Comparison of ENCODE assay signal across 8 cellular contexts in the genomic region with DNA sequence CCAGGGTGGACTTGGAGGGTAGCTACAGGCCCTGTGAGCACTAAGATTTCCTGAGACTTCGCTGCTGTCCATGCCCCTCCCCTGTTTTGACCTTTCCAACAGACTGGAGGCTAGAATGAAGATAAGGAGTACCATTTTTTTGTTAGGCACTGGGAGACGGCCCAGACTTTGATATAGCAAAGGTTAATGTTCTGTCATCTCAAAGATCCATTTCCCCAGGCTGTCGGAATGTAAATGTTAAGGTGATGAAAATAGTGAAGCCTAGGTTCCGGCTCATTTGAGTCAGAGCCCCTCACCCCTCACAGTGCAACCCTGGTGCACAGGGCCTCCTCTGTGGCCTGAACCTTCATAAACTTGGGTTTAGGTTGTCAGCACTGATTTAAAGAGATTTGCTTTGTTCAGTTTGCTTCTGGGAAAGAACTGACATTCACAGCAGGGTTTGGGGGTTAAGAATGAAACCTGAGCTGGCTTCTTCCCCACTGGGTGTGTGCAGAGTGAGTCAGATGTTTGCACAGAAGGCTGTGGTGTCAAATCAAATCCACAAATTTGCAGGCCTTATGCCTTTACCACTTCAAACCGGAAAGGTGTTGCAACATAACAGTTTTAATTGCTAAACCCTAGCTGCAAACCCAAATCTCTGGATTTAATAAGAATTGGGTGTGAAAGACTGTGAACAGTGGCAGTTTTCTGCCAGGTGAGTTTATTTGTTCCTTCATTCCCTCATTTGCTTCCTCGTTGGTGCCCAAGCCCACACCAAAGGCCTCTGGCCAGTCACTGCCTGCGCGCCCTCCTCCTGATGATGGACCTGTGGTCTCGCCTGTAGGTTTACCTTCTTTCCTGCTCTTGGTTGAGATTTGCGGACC. TPM values are rescaled to one million over a fixed set of nuclear protein-coding genes. Genes with fewer than 3 reads are reported as not detected.
DNase-seq lines count a peak whose midpoint lies in the region; ATAC-seq and TF ChIP-seq lines count a peak whose summit lies in the region.

No MANE protein-coding gene starts in this region.

- no peaks in the 10 kb centered on the region for H4K20me1 ChIP-seq in hepatocyte (ENCODE audit: insufficient read depth, poor library complexity, severe bottlenecking)

- peak overlapping the region; percentile 73 to 81 (median 79) for H3K27ac Mint-ChIP-seq in CD4-positive, CD25-positive, alpha-beta regulatory T cell
- peak overlapping the region; percentile 93 for H3K27ac Mint-ChIP-seq in activated naive CD4-positive, alpha-beta T cell treated with anti-CD3 and anti-CD28 coated beads, Interleukin-2, amount 10 ng/mL, durations not matched to agents 7 days and 5 days

- CTCF ChIA-PET in activated naive CD4-positive, alpha-beta T cell treated with anti-CD3 and anti-CD28 coated beads, Interleukin-2, amount 10 ng/mL, durations not matched to agents 7 days and 5 days (lab: Charles Lee), result interaction anchor here (4.1 kb wide), 1 partner anchor 22 kb away, joined by 32 read pairs; the partner anchor contains the start of gene KCTD6

- H3K9me2 ChIP-seq in hepatocyte (replicated peaks; ENCODE audit: insufficient read depth), result no peaks in the 10 kb centered on the region

- H3K4me1 ChIP-seq in CD4-positive, CD25-positive, alpha-beta regulatory T cell (ENCODE audit: control insufficient read depth, insufficient read depth, low read length, poor library complexity, severe bottlenecking), result peaks cover 10% of the 10 kb centered on the region
- H3K4me1 ChIP-seq in hepatocyte (ENCODE audit: insufficient read depth) (peaks cover 27% of the 10 kb centered on the region), ovary (ENCODE audit: insufficient read depth) (no peaks in the 10 kb centered on the region)

- H3K9me3 Mint-ChIP-seq in CD4-positive, CD25-positive, alpha-beta regulatory T cell, result no peaks in the 10 kb centered on the region
- no peaks in the 10 kb centered on the region for H3K9me3 Mint-ChIP-seq in activated naive CD4-positive, alpha-beta T cell treated with anti-CD3 and anti-CD28 coated beads, Interleukin-2, amount 10 ng/mL, durations not matched to agents 7 days and 5 days

- intact Hi-C loops in ovary (cut with DNase I), result no loop called here

- H3K27me3 Mint-ChIP-seq in CD4-positive, CD25-positive, alpha-beta regulatory T cell, result no peaks in the 10 kb centered on the region
- no peaks in the 10 kb centered on the region for H3K27me3 Mint-ChIP-seq in activated naive CD4-positive, alpha-beta T cell treated with anti-CD3 and anti-CD28 coated beads, Interleukin-2, amount 10 ng/mL, durations not matched to agents 7 days and 5 days

- H3K27ac ChIP-seq in CD4-positive, CD25-positive, alpha-beta regulatory T cell (ENCODE audit: insufficient read depth, low read length, poor library complexity, severe bottlenecking), result peak overlapping the region; percentile 16
- H3K27ac ChIP-seq in HL-60 (replicated peaks) (no peak overlapping the region), hepatocyte (peak overlapping the region; percentile 70), ovary (no peak overlapping the region)

- H3K4me3 ChIP-seq in CD4-positive, CD25-positive, alpha-beta regulatory T cell (ENCODE audit: low read depth, low read length), result peak overlapping the region; percentile 19
- H3K4me3 ChIP-seq in HL-60 (replicated peaks; ENCODE audit: insufficient read depth, low read length) (no peak overlapping the region), hepatocyte (no peak overlapping the region), ovary (no peak overlapping the region)

- TF ChIP-seq CTCF in HL-60 (IDR thresholded peaks at IDR 0.05; ENCODE audit: insufficient read depth, low read length), result no peak
- TF ChIP-seq CTCF in hepatocyte (IDR thresholded peaks at IDR 0.05; ENCODE audit: poor library complexity), result no peak
- no peak for TF ChIP-seq CTCF in ovary (IDR thresholded peaks at IDR 0.05)

- H2AFZ ChIP-seq in hepatocyte, result no peak overlapping the region

- H3K36me3 ChIP-seq in CD4-positive, CD25-positive, alpha-beta regulatory T cell (ENCODE audit: control insufficient read depth, insufficient read depth, low read length), result no peaks in the 10 kb centered on the region
- H3K36me3 ChIP-seq in hepatocyte (replicated peaks; ENCODE audit: insufficient read depth, low read depth) (no peaks in the 10 kb centered on the region), ovary (no peaks in the 10 kb centered on the region)

- no peak for TF ChIP-seq EP300 in ovary (IDR thresholded peaks at IDR 0.05)

- TF ChIP-seq POLR2A in ovary (IDR thresholded peaks at IDR 0.05), result no peak

- peak overlapping the region; percentile 40 for H3K4me2 ChIP-seq in hepatocyte

- DNase-seq in CD4-positive, CD25-positive, alpha-beta regulatory T cell, result peak in 2 of 3 donors; percentile 11 to 85
- peak; percentile 90 to 91 for DNase-seq in HL-60 (ENCODE audit: low read depth in 1 of 2, low spot score in 1 of 2)
- peak; percentile 97 for DNase-seq in NOMO-1 treated with DMSO at 0.1 percent for 48 hours (lab: John Stamatoyannopoulos, UW; ENCODE audit: unreplicated experiment)
- DNase-seq in activated naive CD4-positive, alpha-beta T cell treated with anti-CD3 and anti-CD28 coated beads, Interleukin-2, amount 10 ng/mL, durations not matched to agents 7 days and 5 days, result peak; percentile 61
- DNase-seq in hepatocyte (ENCODE audit: low spot score), result peak; percentile 82
- peak; percentile 77 for DNase-seq in stimulated activated CD4-positive, alpha-beta T cell treated with anti-CD3 and anti-CD28 coated beads, Interleukin-1b, Interleukin-23, amount 100 ng/mL, for 48 hours
- no peak for DNase-seq in ovary
- no peak for DNase-seq in medulla oblongata (ENCODE audit: extremely low spot score)

- no peaks in the 10 kb centered on the region for H3K9me3 ChIP-seq in CD4-positive, CD25-positive, alpha-beta regulatory T cell (ENCODE audit: control insufficient read depth in 2 of 2, low read length in 2 of 2)
- H3K9me3 ChIP-seq in hepatocyte (ENCODE audit: low read depth) (no peaks in the 10 kb centered on the region), ovary (no peaks in the 10 kb centered on the region)

- ATAC-seq in CD4-positive, CD25-positive, alpha-beta regulatory T cell (ENCODE audit: low read depth in 2 of 2), result peak; percentile 84 to 85

- 43% methylated on average over 10 of the region's 10 CpGs for WGBS in hepatocyte (ENCODE audit: low lambda C conversion rate, missing lambda C conversion rate)
- WGBS in ovary, 3 donors, result 59 to 65% (median 60%) methylated on average over 10 of the region's 10 CpGs

- peaks cover 0 to 20% (median 13%) of the 10 kb centered on the region in 4 donors for H3K4me1 Mint-ChIP-seq in CD4-positive, CD25-positive, alpha-beta regulatory T cell
- H3K4me1 Mint-ChIP-seq in activated naive CD4-positive, alpha-beta T cell treated with anti-CD3 and anti-CD28 coated beads, Interleukin-2, amount 10 ng/mL, durations not matched to agents 7 days and 5 days, result peaks cover 52% of the 10 kb centered on the region

- no peaks in the 10 kb centered on the region for H3K36me3 Mint-ChIP-seq in CD4-positive, CD25-positive, alpha-beta regulatory T cell
- H3K36me3 Mint-ChIP-seq in activated naive CD4-positive, alpha-beta T cell treated with anti-CD3 and anti-CD28 coated beads, Interleukin-2, amount 10 ng/mL, durations not matched to agents 7 days and 5 days, result no peaks in the 10 kb centered on the region

- peak overlapping the region in 1 of 4 donors; percentile 11 for H3K4me3 Mint-ChIP-seq in CD4-positive, CD25-positive, alpha-beta regulatory T cell
- no peak overlapping the region for H3K4me3 Mint-ChIP-seq in activated naive CD4-positive, alpha-beta T cell treated with anti-CD3 and anti-CD28 coated beads, Interleukin-2, amount 10 ng/mL, durations not matched to agents 7 days and 5 days

- H3K79me2 ChIP-seq in hepatocyte, result no peaks in the 10 kb centered on the region

- H3K27me3 ChIP-seq in CD4-positive, CD25-positive, alpha-beta regulatory T cell (ENCODE audit: control insufficient read depth, insufficient read depth, low read length), result no peaks in the 10 kb centered on the region
- H3K27me3 ChIP-seq in HL-60 (ENCODE audit: insufficient read depth, poor library complexity, severe bottlenecking) (no peaks in the 10 kb centered on the region), hepatocyte (no peaks in the 10 kb centered on the region), ovary (no peaks in the 10 kb centered on the region)

RNA-seq across cellular contexts. Expression of gene KCTD6, which starts 20.6 kb away (rescaled TPM):
- 5.8 TPM for total RNA-seq in CD4-positive, CD25-positive, alpha-beta regulatory T cell
- polyA plus RNA-seq in CD4-positive, CD25-positive, alpha-beta regulatory T cell, result 10 to 100 TPM in 2 of 4 donors, 1 to 10 TPM in 2; 8.1 to 14.3 (median 10.8) TPM
- total RNA-seq in hepatocyte, result 18.9 and 19.8 TPM in 2 replicates
- polyA plus RNA-seq in hepatocyte, result 13.8 and 14.3 TPM in 2 replicates
- total RNA-seq in ovary, result 10 to 100 TPM; 10.9 to 16.6 (median 13.0) TPM
- polyA plus RNA-seq in ovary, result 10 to 100 TPM; 11.7 to 20.8 TPM

RNA-seq across cellular contexts. Expression of gene PDHB, which starts 37.6 kb away (rescaled TPM):
- 40.1 TPM for total RNA-seq in CD4-positive, CD25-positive, alpha-beta regulatory T cell
- 100 to 1,000 TPM; 116 to 159 (median 133) TPM for polyA plus RNA-seq in CD4-positive, CD25-positive, alpha-beta regulatory T cell
- total RNA-seq in hepatocyte, result 122 and 150 TPM in 2 replicates
- 119 and 120 TPM in 2 replicates for polyA plus RNA-seq in hepatocyte
- total RNA-seq in ovary, result 10 to 100 TPM; 24.4 to 56.6 (median 36.3) TPM
- 10 to 100 TPM; 43.4 to 98.4 TPM for polyA plus RNA-seq in ovary

Comparison
In these comparisons a context has a peak if more than half of its experiments do, and no peak if none do; other contexts are left out.
1. DNase-seq: peak in CD4-positive, CD25-positive, alpha-beta regulatory T cell (2 of 3), HL-60 (2 of 2), NOMO-1 treated with DMSO at 0.1 percent for 48 hours (single experiment), activated naive CD4-positive, alpha-beta T cell treated with anti-CD3 and anti-CD28 coated beads, Interleukin-2, amount 10 ng/mL, durations not matched to agents 7 days and 5 days (single experiment), hepatocyte (single experiment) and stimulated activated CD4-positive, alpha-beta T cell treated with anti-CD3 and anti-CD28 coated beads, Interleukin-1b, Interleukin-23, amount 100 ng/mL, for 48 hours (single experiment); none in ovary (0 of 5) and medulla oblongata (single experiment).
2. H3K27ac ChIP-seq: peak in CD4-positive, CD25-positive, alpha-beta regulatory T cell (single experiment) and hepatocyte (single experiment); none in HL-60 (single experiment) and ovary (0 of 2).